25 cellular contexts compared by ENCODE assay signal in the genomic region with DNA sequence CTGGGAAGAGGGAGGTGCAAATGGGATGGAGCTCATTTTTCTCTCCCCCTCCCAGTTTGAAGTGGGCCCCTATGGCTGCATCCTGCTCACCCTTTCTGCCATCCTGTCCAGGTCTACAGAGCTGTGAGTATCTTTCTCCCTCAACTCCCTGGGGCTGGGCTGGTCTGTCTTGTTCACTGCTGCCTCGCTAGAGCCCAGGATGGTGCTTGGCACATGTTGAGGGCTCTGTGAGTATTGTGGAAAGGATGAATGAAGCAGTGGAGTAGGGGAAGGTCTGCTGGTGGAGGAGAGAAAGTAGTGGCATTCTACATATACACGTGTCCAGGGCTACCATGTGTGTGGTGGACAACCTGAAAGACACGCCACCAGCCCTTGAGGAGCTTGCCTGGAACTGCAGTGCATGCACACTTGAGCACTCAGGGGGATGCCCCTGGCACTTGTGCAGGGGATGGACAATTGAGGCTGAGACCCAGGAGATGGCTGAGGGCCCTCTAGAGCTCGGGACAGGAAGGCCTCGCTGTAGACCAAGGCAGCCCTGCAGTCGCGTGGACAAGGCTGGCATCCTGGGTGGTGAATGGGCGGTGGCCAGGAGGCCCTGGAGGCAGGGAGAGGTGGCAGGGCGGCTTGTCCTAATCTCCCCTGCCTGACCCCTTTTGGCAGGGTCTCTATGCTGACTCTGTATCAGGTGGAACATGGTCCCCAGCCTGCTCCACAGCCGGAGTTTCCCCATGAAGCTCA. TPM values are rescaled to one million over a fixed set of nuclear protein-coding genes. Genes with fewer than 3 reads are reported as not detected.
"Had no signal": no experiment of that assay in that cellular context is flagged by ENCODE, and none has a peak within 500 bp of the region (broad histone marks: within the 10 kb centered on the region; RNA-seq: fewer than 3 reads in every experiment).

No MANE protein-coding gene starts in this region.

- H3K27ac ChIP-seq: breast epithelium, heart right ventricle, suprapubic skin, tibial artery had no signal

- H3K9me3 ChIP-seq: breast epithelium, esophagus squamous epithelium, heart right ventricle, stomach, suprapubic skin, tibial artery had no signal

- ATAC-seq: heart right ventricle; left lobe of liver; stimulated activated naive B cell treated with anti-CD40 and anti-IgM and Interleukin-4, amounts not matched to agents 10 μg/mL and 1 μg/mL and 100 μg/mL, for 72 hours; T-helper 17 cell had no signal

- H3K36me3 ChIP-seq: breast epithelium, esophagus squamous epithelium had no signal

- DNase-seq: activated CD4-positive, alpha-beta memory T cell treated with anti-CD3 and anti-CD28 coated beads for 36 hours; activated CD4-positive, alpha-beta T cell treated with anti-CD3 and anti-CD28 coated beads, Interleukin-2, amount 10 ng/mL, durations not matched to agents 24 days and 14 days; activated CD4-positive, CD25-positive, alpha-beta regulatory T cell treated with anti-CD3 and anti-CD28 coated beads, Interleukin-2, amount 50 U/mL, for 72 hours; activated CD8-positive, alpha-beta memory T cell treated with anti-CD3 and anti-CD28 coated beads, Interleukin-2, amount 50 U/mL, for 48 hours; activated gamma-delta T cell; activated naive CD4-positive, alpha-beta T cell treated with anti-CD3 and anti-CD28 coated beads, Interleukin-2, amount 10 ng/mL, durations not matched to agents 7 days and 5 days; activated naive CD8-positive, alpha-beta T cell treated with anti-CD3 and anti-CD28 coated beads, Interleukin-2, amount 10 ng/mL, durations not matched to agents 7 days and 5 days; activated T-cell treated with anti-CD3 and anti-CD28 coated beads, Interleukin-2, amount 50 U/mL, for 24 hours; amniotic stem cell; esophagus squamous epithelium; foreskin melanocyte; heart right ventricle; mesendoderm; occipital lobe; stimulated activated CD4-positive, alpha-beta T cell treated with anti-CD3 and anti-CD28 coated beads, Interleukin-2, amount 100 ng/mL, for 24 hours; stimulated activated naive B cell treated with anti-CD40 and anti-IgM and Interleukin-4, amounts not matched to agents 10 μg/mL and 1 μg/mL and 100 μg/mL, for 72 hours; stomach; T-helper 17 cell; T1000; tibial artery had no signal

- H3K27me3 ChIP-seq: breast epithelium, esophagus squamous epithelium, heart right ventricle, stomach, suprapubic skin, tibial artery had no signal

- H3K4me3 ChIP-seq: breast epithelium, esophagus squamous epithelium, heart right ventricle, lung, smooth muscle cell, stomach, suprapubic skin, tibial artery had no signal

- H3K4me1 ChIP-seq: breast epithelium had no signal

- H3K4me2 ChIP-seq: smooth muscle cell had no signal

RNA-seq across cellular contexts. Expression of gene AQP1, which starts 52.3 kb away (rescaled TPM):
- total RNA-seq: activated CD4-positive, alpha-beta T cell treated with anti-CD3 and anti-CD28 coated beads, Interleukin-2, amount 10 ng/mL, durations not matched to agents 24 days and 14 days had no signal
